17 cellular contexts compared by ENCODE assay signal in genomic region chr21:46362946-46363345, GRCh38.
"Had no signal": no experiment of that assay in that cellular context is flagged by ENCODE, and none has a peak within 500 bp of the region (broad histone marks: within the 10 kb centered on the region; RNA-seq: fewer than 3 reads in every experiment).

No MANE protein-coding gene starts in this region.

- H3K4me1 ChIP-seq: right lobe of liver, transverse colon had no signal

- H3K27ac Mint-ChIP-seq: naive thymus-derived CD4-positive, alpha-beta T cell; stimulated activated memory B cell treated with anti-CD40 and anti-IgM and Interleukin-4, amounts not matched to agents 10 μg/mL and 1 μg/mL and 100 μg/mL, for 72 hours; stimulated activated naive CD8-positive, alpha-beta T cell treated with anti-CD3 and anti-CD28 coated beads, Interleukin-15, Interleukin-2, amounts not matched to agents 100 ng/mL and 50 ng/mL, for 24 hours had no signal

- H3K4me3 ChIP-seq: coronary artery, ovary, right lobe of liver, spleen, thoracic aorta, transverse colon had no signal

- DNase-seq: central memory CD4-positive, alpha-beta T cell; effector CD4-positive, alpha-beta T cell; kidney; left colon; mesendoderm; naive thymus-derived CD4-positive, alpha-beta T cell; right lobe of liver; spleen; stimulated activated CD4-positive, alpha-beta T cell treated with anti-CD3 and anti-CD28 coated beads, Interleukin-15, amount 100 ng/mL, for 24 hours; stimulated activated CD4-positive, alpha-beta T cell treated with anti-CD3 and anti-CD28 coated beads, Interleukin-1b, Interleukin-23, amount 100 ng/mL, for 48 hours; stimulated activated CD4-positive, alpha-beta T cell treated with anti-CD3 and anti-CD28 coated beads, Interleukin-4, amount 100 ng/mL, for 24 hours; transverse colon had no signal

- H3K27ac ChIP-seq: coronary artery, right lobe of liver, spleen, thoracic aorta, transverse colon had no signal

- ATAC-seq: left colon; naive thymus-derived CD4-positive, alpha-beta T cell; stimulated activated memory B cell treated with anti-CD40 and anti-IgM and Interleukin-4, amounts not matched to agents 10 μg/mL and 1 μg/mL and 100 μg/mL, for 72 hours had no signal

- H3K27me3 ChIP-seq: ovary, right lobe of liver, spleen, transverse colon had no signal

- H3K9me3 Mint-ChIP-seq: naive thymus-derived CD4-positive, alpha-beta T cell; stimulated activated memory B cell treated with anti-CD40 and anti-IgM and Interleukin-4, amounts not matched to agents 10 μg/mL and 1 μg/mL and 100 μg/mL, for 72 hours; stimulated activated naive CD8-positive, alpha-beta T cell treated with anti-CD3 and anti-CD28 coated beads, Interleukin-15, Interleukin-2, amounts not matched to agents 100 ng/mL and 50 ng/mL, for 24 hours had no signal

- H3K9me3 ChIP-seq: ovary, right lobe of liver, spleen, thoracic aorta, transverse colon had no signal

- H3K27me3 Mint-ChIP-seq: naive thymus-derived CD4-positive, alpha-beta T cell; stimulated activated memory B cell treated with anti-CD40 and anti-IgM and Interleukin-4, amounts not matched to agents 10 μg/mL and 1 μg/mL and 100 μg/mL, for 72 hours; stimulated activated naive CD8-positive, alpha-beta T cell treated with anti-CD3 and anti-CD28 coated beads, Interleukin-15, Interleukin-2, amounts not matched to agents 100 ng/mL and 50 ng/mL, for 24 hours had no signal

- H3K36me3 ChIP-seq: ovary had no signal

- H3K4me3 Mint-ChIP-seq: naive thymus-derived CD4-positive, alpha-beta T cell; stimulated activated memory B cell treated with anti-CD40 and anti-IgM and Interleukin-4, amounts not matched to agents 10 μg/mL and 1 μg/mL and 100 μg/mL, for 72 hours; stimulated activated naive CD8-positive, alpha-beta T cell treated with anti-CD3 and anti-CD28 coated beads, Interleukin-15, Interleukin-2, amounts not matched to agents 100 ng/mL and 50 ng/mL, for 24 hours had no signal
